In the genomic region with DNA sequence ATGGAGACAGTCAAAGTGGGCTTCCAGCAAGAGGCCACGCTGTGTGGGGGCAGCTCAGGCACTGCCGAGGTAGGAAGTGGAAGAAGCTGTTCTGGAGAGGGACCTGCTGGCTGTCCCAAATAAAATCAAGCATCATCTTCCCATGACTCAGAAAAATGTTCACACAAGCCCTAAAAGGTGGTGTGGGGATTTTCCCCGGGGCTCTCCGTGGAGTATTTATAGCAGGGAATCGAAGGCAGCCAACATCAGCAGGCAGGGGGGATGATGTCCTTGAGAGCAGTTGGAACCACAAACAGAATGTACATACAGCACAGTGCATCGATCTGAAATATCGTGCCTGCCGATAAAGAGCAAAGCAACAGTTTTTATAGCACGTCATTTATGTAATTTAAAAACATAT, we compare ENCODE assay signal across 1 cellular context.
A peak's percentile ranks its signal among the peaks of the same experiment; 100 is the strongest.
TF ChIP-seq lines count a peak whose summit lies in the region.

No MANE protein-coding gene starts in this region.

TF ChIP-seq in GM12878, 131 proteins besides CTCF, POLR2A, EP300 and RAD21 (continued from another document and continues in another):
- TF ChIP-seq, protein P1, sequence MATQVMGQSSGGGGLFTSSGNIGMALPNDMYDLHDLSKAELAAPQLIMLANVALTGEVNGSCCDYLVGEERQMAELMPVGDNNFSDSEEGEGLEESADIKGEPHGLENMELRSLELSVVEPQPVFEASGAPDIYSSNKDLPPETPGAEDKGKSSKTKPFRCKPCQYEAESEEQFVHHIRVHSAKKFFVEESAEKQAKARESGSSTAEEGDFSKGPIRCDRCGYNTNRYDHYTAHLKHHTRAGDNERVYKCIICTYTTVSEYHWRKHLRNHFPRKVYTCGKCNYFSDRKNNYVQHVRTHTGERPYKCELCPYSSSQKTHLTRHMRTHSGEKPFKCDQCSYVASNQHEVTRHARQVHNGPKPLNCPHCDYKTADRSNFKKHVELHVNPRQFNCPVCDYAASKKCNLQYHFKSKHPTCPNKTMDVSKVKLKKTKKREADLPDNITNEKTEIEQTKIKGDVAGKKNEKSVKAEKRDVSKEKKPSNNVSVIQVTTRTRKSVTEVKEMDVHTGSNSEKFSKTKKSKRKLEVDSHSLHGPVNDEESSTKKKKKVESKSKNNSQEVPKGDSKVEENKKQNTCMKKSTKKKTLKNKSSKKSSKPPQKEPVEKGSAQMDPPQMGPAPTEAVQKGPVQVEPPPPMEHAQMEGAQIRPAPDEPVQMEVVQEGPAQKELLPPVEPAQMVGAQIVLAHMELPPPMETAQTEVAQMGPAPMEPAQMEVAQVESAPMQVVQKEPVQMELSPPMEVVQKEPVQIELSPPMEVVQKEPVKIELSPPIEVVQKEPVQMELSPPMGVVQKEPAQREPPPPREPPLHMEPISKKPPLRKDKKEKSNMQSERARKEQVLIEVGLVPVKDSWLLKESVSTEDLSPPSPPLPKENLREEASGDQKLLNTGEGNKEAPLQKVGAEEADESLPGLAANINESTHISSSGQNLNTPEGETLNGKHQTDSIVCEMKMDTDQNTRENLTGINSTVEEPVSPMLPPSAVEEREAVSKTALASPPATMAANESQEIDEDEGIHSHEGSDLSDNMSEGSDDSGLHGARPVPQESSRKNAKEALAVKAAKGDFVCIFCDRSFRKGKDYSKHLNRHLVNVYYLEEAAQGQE (IDR thresholded peaks at IDR 0.05; ENCODE audit: low read depth, low read length), result no peak
- TF ChIP-seq YY1 (IDR thresholded peaks at IDR 0.05; ENCODE audit: low read depth, low read length) (no peak), NRF1 (conservative IDR thresholded peaks at IDR 0.05; ENCODE audit: low read depth, low read length) (no peak), STAT1 (conservative IDR thresholded peaks at IDR 0.05) (no peak), SP1 (IDR thresholded peaks at IDR 0.05; ENCODE audit: low read depth, low read length) (no peak), POLR2AphosphoS2 (IDR thresholded peaks at IDR 0.05; ENCODE audit: low read depth, low read length) (no peak), MYB (IDR thresholded peaks at IDR 0.05; ENCODE audit: borderline replicate concordance, low read depth, low read length) (no peak), BRCA1 (IDR thresholded peaks at IDR 0.05; ENCODE audit: low read depth, low read length) (no peak), SUPT20H (IDR thresholded peaks at IDR 0.05; ENCODE audit: borderline replicate concordance, control insufficient read depth, low read depth, low read length) (no peak), ZNF622 (IDR thresholded peaks at IDR 0.05) (no peak), EZH2 (IDR thresholded peaks at IDR 0.05; ENCODE audit: borderline replicate concordance, control insufficient read depth, low read depth, low read length) (no peak), POLR2AphosphoS5 (IDR thresholded peaks at IDR 0.05; ENCODE audit: low read length) (no peak; the same call in 1 of the 2 replicates), IKZF1 (conservative IDR thresholded peaks at IDR 0.05) (peak; percentile 88), NR2C1 (IDR thresholded peaks at IDR 0.05) (no peak), RCOR1 (conservative IDR thresholded peaks at IDR 0.05; ENCODE audit: low read depth, low read length) (no peak), SMC3 (IDR thresholded peaks at IDR 0.05; ENCODE audit: borderline replicate concordance, low read length) (no peak), BCL11A (IDR thresholded peaks at IDR 0.05; ENCODE audit: low read depth, low read length) (no peak), RELA (IDR thresholded peaks at IDR 0.05; ENCODE audit: borderline replicate concordance, partially characterized antibody) (peak; percentile 87), SIX5 (IDR thresholded peaks at IDR 0.05; ENCODE audit: low read depth, low read length, severe bottlenecking) (no peak), TBL1XR1 (IDR thresholded peaks at IDR 0.05; ENCODE audit: low read depth, low read length) (no peak), NFXL1 (IDR thresholded peaks at IDR 0.05; ENCODE audit: borderline replicate concordance) (no peak), PAX8 (IDR thresholded peaks at IDR 0.05) (no peak), STAT3 (IDR thresholded peaks at IDR 0.05; ENCODE audit: low read depth, low read length) (no peak), CBX5 (IDR thresholded peaks at IDR 0.05; ENCODE audit: low read depth) (no peak), NFIC (IDR thresholded peaks at IDR 0.05; ENCODE audit: low read depth, low read length) (peak; percentile 76; the same call in 1 of the 2 replicates), POU2F2 (IDR thresholded peaks at IDR 0.05; ENCODE audit: borderline replicate concordance, low read depth, low read length) (0 out of 3 replicates have a peak, but pooled peaks have one; percentile 12), DPF2 (IDR thresholded peaks at IDR 0.05) (peak; percentile 56), CREM (IDR thresholded peaks at IDR 0.05; ENCODE audit: low read depth) (peak; percentile 46; the same call in 1 of the 2 replicates), IRF4 (IDR thresholded peaks at IDR 0.05; ENCODE audit: low read depth, low read length) (peak; percentile 22; the same call in 1 of the 2 replicates)
- TF ChIP-seq, protein P2, sequence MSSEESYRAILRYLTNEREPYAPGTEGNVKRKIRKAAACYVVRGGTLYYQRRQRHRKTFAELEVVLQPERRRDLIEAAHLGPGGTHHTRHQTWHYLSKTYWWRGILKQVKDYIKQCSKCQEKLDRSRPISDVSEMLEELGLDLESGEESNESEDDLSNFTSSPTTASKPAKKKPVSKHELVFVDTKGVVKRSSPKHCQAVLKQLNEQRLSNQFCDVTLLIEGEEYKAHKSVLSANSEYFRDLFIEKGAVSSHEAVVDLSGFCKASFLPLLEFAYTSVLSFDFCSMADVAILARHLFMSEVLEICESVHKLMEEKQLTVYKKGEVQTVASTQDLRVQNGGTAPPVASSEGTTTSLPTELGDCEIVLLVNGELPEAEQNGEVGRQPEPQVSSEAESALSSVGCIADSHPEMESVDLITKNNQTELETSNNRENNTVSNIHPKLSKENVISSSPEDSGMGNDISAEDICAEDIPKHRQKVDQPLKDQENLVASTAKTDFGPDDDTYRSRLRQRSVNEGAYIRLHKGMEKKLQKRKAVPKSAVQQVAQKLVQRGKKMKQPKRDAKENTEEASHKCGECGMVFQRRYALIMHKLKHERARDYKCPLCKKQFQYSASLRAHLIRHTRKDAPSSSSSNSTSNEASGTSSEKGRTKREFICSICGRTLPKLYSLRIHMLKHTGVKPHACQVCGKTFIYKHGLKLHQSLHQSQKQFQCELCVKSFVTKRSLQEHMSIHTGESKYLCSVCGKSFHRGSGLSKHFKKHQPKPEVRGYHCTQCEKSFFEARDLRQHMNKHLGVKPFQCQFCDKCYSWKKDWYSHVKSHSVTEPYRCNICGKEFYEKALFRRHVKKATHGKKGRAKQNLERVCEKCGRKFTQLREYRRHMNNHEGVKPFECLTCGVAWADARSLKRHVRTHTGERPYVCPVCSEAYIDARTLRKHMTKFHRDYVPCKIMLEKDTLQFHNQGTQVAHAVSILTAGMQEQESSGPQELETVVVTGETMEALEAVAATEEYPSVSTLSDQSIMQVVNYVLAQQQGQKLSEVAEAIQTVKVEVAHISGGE (CRISPR knock-in tag; IDR thresholded peaks at IDR 0.05), result no peak
- TF ChIP-seq, protein P3, sequence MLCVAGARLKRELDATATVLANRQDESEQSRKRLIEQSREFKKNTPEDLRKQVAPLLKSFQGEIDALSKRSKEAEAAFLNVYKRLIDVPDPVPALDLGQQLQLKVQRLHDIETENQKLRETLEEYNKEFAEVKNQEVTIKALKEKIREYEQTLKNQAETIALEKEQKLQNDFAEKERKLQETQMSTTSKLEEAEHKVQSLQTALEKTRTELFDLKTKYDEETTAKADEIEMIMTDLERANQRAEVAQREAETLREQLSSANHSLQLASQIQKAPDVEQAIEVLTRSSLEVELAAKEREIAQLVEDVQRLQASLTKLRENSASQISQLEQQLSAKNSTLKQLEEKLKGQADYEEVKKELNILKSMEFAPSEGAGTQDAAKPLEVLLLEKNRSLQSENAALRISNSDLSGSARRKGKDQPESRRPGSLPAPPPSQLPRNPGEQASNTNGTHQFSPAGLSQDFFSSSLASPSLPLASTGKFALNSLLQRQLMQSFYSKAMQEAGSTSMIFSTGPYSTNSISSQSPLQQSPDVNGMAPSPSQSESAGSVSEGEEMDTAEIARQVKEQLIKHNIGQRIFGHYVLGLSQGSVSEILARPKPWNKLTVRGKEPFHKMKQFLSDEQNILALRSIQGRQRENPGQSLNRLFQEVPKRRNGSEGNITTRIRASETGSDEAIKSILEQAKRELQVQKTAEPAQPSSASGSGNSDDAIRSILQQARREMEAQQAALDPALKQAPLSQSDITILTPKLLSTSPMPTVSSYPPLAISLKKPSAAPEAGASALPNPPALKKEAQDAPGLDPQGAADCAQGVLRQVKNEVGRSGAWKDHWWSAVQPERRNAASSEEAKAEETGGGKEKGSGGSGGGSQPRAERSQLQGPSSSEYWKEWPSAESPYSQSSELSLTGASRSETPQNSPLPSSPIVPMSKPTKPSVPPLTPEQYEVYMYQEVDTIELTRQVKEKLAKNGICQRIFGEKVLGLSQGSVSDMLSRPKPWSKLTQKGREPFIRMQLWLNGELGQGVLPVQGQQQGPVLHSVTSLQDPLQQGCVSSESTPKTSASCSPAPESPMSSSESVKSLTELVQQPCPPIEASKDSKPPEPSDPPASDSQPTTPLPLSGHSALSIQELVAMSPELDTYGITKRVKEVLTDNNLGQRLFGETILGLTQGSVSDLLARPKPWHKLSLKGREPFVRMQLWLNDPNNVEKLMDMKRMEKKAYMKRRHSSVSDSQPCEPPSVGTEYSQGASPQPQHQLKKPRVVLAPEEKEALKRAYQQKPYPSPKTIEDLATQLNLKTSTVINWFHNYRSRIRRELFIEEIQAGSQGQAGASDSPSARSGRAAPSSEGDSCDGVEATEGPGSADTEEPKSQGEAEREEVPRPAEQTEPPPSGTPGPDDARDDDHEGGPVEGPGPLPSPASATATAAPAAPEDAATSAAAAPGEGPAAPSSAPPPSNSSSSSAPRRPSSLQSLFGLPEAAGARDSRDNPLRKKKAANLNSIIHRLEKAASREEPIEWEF (IDR thresholded peaks at IDR 0.05; ENCODE audit: insufficient replicate concordance, low read depth, low read length), result peak; percentile 83
- TF ChIP-seq, protein P4, sequence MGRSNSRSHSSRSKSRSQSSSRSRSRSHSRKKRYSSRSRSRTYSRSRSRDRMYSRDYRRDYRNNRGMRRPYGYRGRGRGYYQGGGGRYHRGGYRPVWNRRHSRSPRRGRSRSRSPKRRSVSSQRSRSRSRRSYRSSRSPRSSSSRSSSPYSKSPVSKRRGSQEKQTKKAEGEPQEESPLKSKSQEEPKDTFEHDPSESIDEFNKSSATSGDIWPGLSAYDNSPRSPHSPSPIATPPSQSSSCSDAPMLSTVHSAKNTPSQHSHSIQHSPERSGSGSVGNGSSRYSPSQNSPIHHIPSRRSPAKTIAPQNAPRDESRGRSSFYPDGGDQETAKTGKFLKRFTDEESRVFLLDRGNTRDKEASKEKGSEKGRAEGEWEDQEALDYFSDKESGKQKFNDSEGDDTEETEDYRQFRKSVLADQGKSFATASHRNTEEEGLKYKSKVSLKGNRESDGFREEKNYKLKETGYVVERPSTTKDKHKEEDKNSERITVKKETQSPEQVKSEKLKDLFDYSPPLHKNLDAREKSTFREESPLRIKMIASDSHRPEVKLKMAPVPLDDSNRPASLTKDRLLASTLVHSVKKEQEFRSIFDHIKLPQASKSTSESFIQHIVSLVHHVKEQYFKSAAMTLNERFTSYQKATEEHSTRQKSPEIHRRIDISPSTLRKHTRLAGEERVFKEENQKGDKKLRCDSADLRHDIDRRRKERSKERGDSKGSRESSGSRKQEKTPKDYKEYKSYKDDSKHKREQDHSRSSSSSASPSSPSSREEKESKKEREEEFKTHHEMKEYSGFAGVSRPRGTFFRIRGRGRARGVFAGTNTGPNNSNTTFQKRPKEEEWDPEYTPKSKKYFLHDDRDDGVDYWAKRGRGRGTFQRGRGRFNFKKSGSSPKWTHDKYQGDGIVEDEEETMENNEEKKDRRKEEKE (IDR thresholded peaks at IDR 0.05), result no peak
- TF ChIP-seq, protein P5, sequence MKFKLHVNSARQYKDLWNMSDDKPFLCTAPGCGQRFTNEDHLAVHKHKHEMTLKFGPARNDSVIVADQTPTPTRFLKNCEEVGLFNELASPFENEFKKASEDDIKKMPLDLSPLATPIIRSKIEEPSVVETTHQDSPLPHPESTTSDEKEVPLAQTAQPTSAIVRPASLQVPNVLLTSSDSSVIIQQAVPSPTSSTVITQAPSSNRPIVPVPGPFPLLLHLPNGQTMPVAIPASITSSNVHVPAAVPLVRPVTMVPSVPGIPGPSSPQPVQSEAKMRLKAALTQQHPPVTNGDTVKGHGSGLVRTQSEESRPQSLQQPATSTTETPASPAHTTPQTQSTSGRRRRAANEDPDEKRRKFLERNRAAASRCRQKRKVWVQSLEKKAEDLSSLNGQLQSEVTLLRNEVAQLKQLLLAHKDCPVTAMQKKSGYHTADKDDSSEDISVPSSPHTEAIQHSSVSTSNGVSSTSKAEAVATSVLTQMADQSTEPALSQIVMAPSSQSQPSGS (IDR thresholded peaks at IDR 0.05; ENCODE audit: low read length), result peak; percentile 50; the same call in 1 of the 2 replicates
- TF ChIP-seq, protein P6, sequence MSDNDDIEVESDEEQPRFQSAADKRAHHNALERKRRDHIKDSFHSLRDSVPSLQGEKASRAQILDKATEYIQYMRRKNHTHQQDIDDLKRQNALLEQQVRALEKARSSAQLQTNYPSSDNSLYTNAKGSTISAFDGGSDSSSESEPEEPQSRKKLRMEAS (IDR thresholded peaks at IDR 0.05; ENCODE audit: low read depth, low read length), result no peak; the same call in 1 of the 2 replicates
- TF ChIP-seq, protein P7, sequence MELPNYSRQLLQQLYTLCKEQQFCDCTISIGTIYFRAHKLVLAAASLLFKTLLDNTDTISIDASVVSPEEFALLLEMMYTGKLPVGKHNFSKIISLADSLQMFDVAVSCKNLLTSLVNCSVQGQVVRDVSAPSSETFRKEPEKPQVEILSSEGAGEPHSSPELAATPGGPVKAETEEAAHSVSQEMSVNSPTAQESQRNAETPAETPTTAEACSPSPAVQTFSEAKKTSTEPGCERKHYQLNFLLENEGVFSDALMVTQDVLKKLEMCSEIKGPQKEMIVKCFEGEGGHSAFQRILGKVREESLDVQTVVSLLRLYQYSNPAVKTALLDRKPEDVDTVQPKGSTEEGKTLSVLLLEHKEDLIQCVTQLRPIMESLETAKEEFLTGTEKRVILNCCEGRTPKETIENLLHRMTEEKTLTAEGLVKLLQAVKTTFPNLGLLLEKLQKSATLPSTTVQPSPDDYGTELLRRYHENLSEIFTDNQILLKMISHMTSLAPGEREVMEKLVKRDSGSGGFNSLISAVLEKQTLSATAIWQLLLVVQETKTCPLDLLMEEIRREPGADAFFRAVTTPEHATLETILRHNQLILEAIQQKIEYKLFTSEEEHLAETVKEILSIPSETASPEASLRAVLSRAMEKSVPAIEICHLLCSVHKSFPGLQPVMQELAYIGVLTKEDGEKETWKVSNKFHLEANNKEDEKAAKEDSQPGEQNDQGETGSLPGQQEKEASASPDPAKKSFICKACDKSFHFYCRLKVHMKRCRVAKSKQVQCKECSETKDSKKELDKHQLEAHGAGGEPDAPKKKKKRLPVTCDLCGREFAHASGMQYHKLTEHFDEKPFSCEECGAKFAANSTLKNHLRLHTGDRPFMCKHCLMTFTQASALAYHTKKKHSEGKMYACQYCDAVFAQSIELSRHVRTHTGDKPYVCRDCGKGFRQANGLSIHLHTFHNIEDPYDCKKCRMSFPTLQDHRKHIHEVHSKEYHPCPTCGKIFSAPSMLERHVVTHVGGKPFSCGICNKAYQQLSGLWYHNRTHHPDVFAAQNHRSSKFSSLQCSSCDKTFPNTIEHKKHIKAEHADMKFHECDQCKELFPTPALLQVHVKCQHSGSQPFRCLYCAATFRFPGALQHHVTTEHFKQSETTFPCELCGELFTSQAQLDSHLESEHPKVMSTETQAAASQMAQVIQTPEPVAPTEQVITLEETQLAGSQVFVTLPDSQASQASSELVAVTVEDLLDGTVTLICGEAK (IDR thresholded peaks at IDR 0.05; ENCODE audit: borderline replicate concordance), result no peak
- TF ChIP-seq, protein P8, sequence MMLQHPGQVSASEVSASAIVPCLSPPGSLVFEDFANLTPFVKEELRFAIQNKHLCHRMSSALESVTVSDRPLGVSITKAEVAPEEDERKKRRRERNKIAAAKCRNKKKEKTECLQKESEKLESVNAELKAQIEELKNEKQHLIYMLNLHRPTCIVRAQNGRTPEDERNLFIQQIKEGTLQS (IDR thresholded peaks at IDR 0.05; ENCODE audit: borderline replicate concordance, extremely low read depth, low read depth, low read length), result no peak
